Comparison of ENCODE assay signal across 16 cellular contexts in the genomic region with DNA sequence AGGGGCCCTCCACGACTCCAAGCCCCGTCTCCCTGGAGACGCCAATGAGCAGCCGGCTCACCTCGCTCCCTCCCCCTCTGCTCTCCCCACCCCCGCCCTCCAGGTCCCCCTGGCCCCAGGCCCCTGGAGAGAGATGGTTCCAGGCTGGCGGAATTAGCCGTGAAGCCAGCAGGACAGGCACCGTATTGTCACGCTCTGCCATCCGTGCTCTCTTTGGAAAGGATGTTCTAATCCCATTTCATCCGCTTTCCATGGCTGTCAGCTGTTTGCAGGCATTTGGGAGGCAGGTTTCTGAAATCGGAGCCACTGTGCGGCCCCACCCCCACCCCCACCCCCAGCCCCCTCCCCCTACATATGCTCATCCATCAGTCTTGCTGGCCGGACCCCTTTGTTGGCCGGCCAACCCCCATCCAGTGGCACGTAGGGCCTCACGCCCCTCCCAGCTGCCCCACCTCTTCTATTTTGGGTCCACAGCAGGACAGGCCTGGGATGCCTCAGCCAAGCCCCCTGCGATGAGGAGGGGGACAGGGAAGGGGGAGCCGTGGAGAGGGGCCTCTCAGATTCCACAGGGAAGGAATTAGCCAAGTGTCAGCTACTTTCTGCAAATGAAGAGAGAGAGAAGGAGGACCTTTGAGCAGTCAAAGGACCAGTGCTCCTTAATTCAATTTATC. TPM values are rescaled to one million over a fixed set of nuclear protein-coding genes. Genes with fewer than 3 reads are reported as not detected.
DNase-seq lines count a peak whose midpoint lies in the region; ATAC-seq and TF ChIP-seq lines count a peak whose summit lies in the region.
"Had no signal": no experiment of that assay in that cellular context is flagged by ENCODE, and none has a peak within 500 bp of the region (broad histone marks: within the 10 kb centered on the region; RNA-seq: fewer than 3 reads in every experiment).

No MANE protein-coding gene starts in this region.

- H3K4me2 ChIP-seq in neural cell (ENCODE audit: low read length): no peak overlapping the region

- H3K4me1 Mint-ChIP-seq in activated T-helper 1 cell treated with anti-CD3 and anti-CD28 coated beads, Interleukin-12 subunit alpha, Interleukin-12 subunit beta, Interleukin-2, Interleukin-4 antibody, amounts not matched to agents 30 ng/mL and 10 ng/mL and 1 ng/mL, durations not matched to agents 14 hours and 24 hours and 36 hours (ENCODE audit: low read depth): no peaks in the 10 kb centered on the region

- no peaks in the 10 kb centered on the region for H3K9me3 Mint-ChIP-seq in activated T-helper 1 cell treated with anti-CD3 and anti-CD28 coated beads, Interleukin-12 subunit alpha, Interleukin-12 subunit beta, Interleukin-2, Interleukin-4 antibody, amounts not matched to agents 30 ng/mL and 10 ng/mL and 1 ng/mL, durations not matched to agents 14 hours and 24 hours and 36 hours
- H3K9me3 Mint-ChIP-seq: activated naive CD4-positive, alpha-beta T cell treated with anti-CD3 and anti-CD28 coated beads, Interleukin-2, amount 50 U/mL, for 24 hours had no signal

- H3K27ac ChIP-seq in esophagus squamous epithelium: peak overlapping the region; percentile 57 to 69 (median 63)
- H3K27ac ChIP-seq in neural cell (ENCODE audit: low read length): peak overlapping the region; percentile 75

- peaks cover 42% of the 10 kb centered on the region for H3K79me2 ChIP-seq in neural cell (replicated peaks; ENCODE audit: insufficient read depth, low read length)

- no peak for TF ChIP-seq RAD21 in neural cell (conservative IDR thresholded peaks at IDR 0.05)

- H3K4me3 Mint-ChIP-seq in activated T-helper 1 cell treated with anti-CD3 and anti-CD28 coated beads, Interleukin-12 subunit alpha, Interleukin-12 subunit beta, Interleukin-2, Interleukin-4 antibody, amounts not matched to agents 30 ng/mL and 10 ng/mL and 1 ng/mL, durations not matched to agents 14 hours and 24 hours and 36 hours: no peak overlapping the region
- H3K4me3 Mint-ChIP-seq: activated naive CD4-positive, alpha-beta T cell treated with anti-CD3 and anti-CD28 coated beads, Interleukin-2, amount 50 U/mL, for 24 hours had no signal

- H3K27me3 Mint-ChIP-seq in activated T-helper 1 cell treated with anti-CD3 and anti-CD28 coated beads, Interleukin-12 subunit alpha, Interleukin-12 subunit beta, Interleukin-2, Interleukin-4 antibody, amounts not matched to agents 30 ng/mL and 10 ng/mL and 1 ng/mL, durations not matched to agents 14 hours and 24 hours and 36 hours (ENCODE audit: insufficient read depth): peaks cover 2% of the 10 kb centered on the region
- H3K27me3 Mint-ChIP-seq: activated naive CD4-positive, alpha-beta T cell treated with anti-CD3 and anti-CD28 coated beads, Interleukin-2, amount 50 U/mL, for 24 hours; naive B cell had no signal

- H3K9me3 ChIP-seq in esophagus squamous epithelium (no peaks in the 10 kb centered on the region), neural cell (ENCODE audit: low read length) (no peaks in the 10 kb centered on the region)
- H3K9me3 ChIP-seq: MG63 had no signal

- no peaks in the 10 kb centered on the region for H3K9me2 ChIP-seq in neural cell (ENCODE audit: insufficient read depth, low read length)

- TF ChIP-seq CTCF in esophagus squamous epithelium (IDR thresholded peaks at IDR 0.05) (no peak), neural cell (IDR thresholded peaks at IDR 0.05; ENCODE audit: poor library complexity, severe bottlenecking) (no peak)

- intact Hi-C loops in esophagus squamous epithelium (cut with DNase I): no loop called here
- intact Hi-C loops in activated T-helper 1 cell treated with anti-CD3 and anti-CD28 coated beads, Interleukin-12 subunit alpha, Interleukin-12 subunit beta, Interleukin-2, Interleukin-4 antibody, amounts not matched to agents 30 ng/mL and 10 ng/mL and 1 ng/mL, durations not matched to agents 14 hours and 24 hours and 36 hours (cut with micrococcal nuclease): no loop called here

- ATAC-seq in GM18870 (IDR thresholded peaks at IDR 0.05; ENCODE audit: unreplicated experiment): no peak
- ATAC-seq: activated CD4-positive, CD25-positive, alpha-beta regulatory T cell treated with anti-CD3 and anti-CD28 coated beads, Interleukin-2, amount 50 U/mL, for 24 hours; left lobe of liver had no signal

- H3K27ac Mint-ChIP-seq in activated T-helper 1 cell treated with anti-CD3 and anti-CD28 coated beads, Interleukin-12 subunit alpha, Interleukin-12 subunit beta, Interleukin-2, Interleukin-4 antibody, amounts not matched to agents 30 ng/mL and 10 ng/mL and 1 ng/mL, durations not matched to agents 14 hours and 24 hours and 36 hours: no peak overlapping the region
- H3K27ac Mint-ChIP-seq: activated naive CD4-positive, alpha-beta T cell treated with anti-CD3 and anti-CD28 coated beads, Interleukin-2, amount 50 U/mL, for 24 hours had no signal

- H4K20me1 ChIP-seq in neural cell (ENCODE audit: insufficient read depth): no peaks in the 10 kb centered on the region

- H3F3A ChIP-seq in neural cell (ENCODE audit: insufficient read depth, low read length, poor library complexity, severe bottlenecking): no peaks in the 10 kb centered on the region

- DNase-seq in D341Med (ENCODE audit: low spot score) (peak; percentile 92), NCI-H82 treated with DMSO at 0.1 percent for 48 hours (lab: John Stamatoyannopoulos, UW; ENCODE audit: unreplicated experiment) (peak; percentile 97), esophagus squamous epithelium (lab: John Stamatoyannopoulos, UW) (no peak), NCI-H748 treated with DMSO at 0.1 percent for 48 hours (lab: John Stamatoyannopoulos, UW) (no peak)
- no peak for DNase-seq in activated T-helper 1 cell treated with anti-CD3 and anti-CD28 coated beads, Interleukin-12 subunit alpha, Interleukin-12 subunit beta, Interleukin-2, Interleukin-4 antibody, amounts not matched to agents 30 ng/mL and 10 ng/mL and 1 ng/mL, durations not matched to agents 14 hours and 24 hours and 36 hours (ENCODE audit: low spot score)
- DNase-seq in activated CD4-positive, alpha-beta T cell treated with anti-CD3 and anti-CD28 coated beads for 1 hour: no peak
- DNase-seq: central memory CD4-positive, alpha-beta T cell; MG63; naive B cell; NCI-H1930; stimulated activated CD4-positive, alpha-beta T cell treated with anti-CD3 and anti-CD28 coated beads, Interleukin-2, amount 100 ng/mL, for 24 hours had no signal

- TF ChIP-seq EP300 in neural cell (conservative IDR thresholded peaks at IDR 0.05; ENCODE audit: poor library complexity, severe bottlenecking): no peak

- no peak for TF ChIP-seq POLR2A in esophagus squamous epithelium (IDR thresholded peaks at IDR 0.05)

- peak overlapping the region; percentile 52 for H3K9ac ChIP-seq in neural cell (ENCODE audit: low read length)

- peaks cover 4 to 9% (median 7%) of the 10 kb centered on the region in 3 donors for H3K4me1 ChIP-seq in esophagus squamous epithelium

- H3K36me3 ChIP-seq in esophagus squamous epithelium (no peaks in the 10 kb centered on the region), neural cell (ENCODE audit: insufficient read depth, low read length) (no peaks in the 10 kb centered on the region)
- H3K36me3 ChIP-seq: MG63 had no signal

- WGBS in esophagus squamous epithelium, 2 donors: 59 to 68% methylated on average over 9 to 10 of the region's 20 CpGs

- H3K27me3 ChIP-seq in esophagus squamous epithelium: peaks cover 0 to 23% (median 0%) of the 10 kb centered on the region in 4 donors
- H3K27me3 ChIP-seq in neural cell (ENCODE audit: insufficient read depth, low read depth, low read length): no peaks in the 10 kb centered on the region
- H3K27me3 ChIP-seq: MG63 had no signal

- H2AFZ ChIP-seq in neural cell (ENCODE audit: low read depth, low read length): no peak overlapping the region

- no peaks in the 10 kb centered on the region for H3K36me3 Mint-ChIP-seq in activated T-helper 1 cell treated with anti-CD3 and anti-CD28 coated beads, Interleukin-12 subunit alpha, Interleukin-12 subunit beta, Interleukin-2, Interleukin-4 antibody, amounts not matched to agents 30 ng/mL and 10 ng/mL and 1 ng/mL, durations not matched to agents 14 hours and 24 hours and 36 hours (ENCODE audit: low read depth)
- H3K36me3 Mint-ChIP-seq: activated naive CD4-positive, alpha-beta T cell treated with anti-CD3 and anti-CD28 coated beads, Interleukin-2, amount 50 U/mL, for 24 hours had no signal

- no peak overlapping the region for H3K4me3 ChIP-seq in esophagus squamous epithelium
- peak overlapping the region; percentile 30 for H3K4me3 ChIP-seq in neural cell (ENCODE audit: low read length)
- H3K4me3 ChIP-seq: MG63 had no signal

TF ChIP-seq in neural cell, 6 proteins besides CTCF, POLR2A, EP300 and RAD21 (continues in another document):
- TF ChIP-seq, protein P1, sequence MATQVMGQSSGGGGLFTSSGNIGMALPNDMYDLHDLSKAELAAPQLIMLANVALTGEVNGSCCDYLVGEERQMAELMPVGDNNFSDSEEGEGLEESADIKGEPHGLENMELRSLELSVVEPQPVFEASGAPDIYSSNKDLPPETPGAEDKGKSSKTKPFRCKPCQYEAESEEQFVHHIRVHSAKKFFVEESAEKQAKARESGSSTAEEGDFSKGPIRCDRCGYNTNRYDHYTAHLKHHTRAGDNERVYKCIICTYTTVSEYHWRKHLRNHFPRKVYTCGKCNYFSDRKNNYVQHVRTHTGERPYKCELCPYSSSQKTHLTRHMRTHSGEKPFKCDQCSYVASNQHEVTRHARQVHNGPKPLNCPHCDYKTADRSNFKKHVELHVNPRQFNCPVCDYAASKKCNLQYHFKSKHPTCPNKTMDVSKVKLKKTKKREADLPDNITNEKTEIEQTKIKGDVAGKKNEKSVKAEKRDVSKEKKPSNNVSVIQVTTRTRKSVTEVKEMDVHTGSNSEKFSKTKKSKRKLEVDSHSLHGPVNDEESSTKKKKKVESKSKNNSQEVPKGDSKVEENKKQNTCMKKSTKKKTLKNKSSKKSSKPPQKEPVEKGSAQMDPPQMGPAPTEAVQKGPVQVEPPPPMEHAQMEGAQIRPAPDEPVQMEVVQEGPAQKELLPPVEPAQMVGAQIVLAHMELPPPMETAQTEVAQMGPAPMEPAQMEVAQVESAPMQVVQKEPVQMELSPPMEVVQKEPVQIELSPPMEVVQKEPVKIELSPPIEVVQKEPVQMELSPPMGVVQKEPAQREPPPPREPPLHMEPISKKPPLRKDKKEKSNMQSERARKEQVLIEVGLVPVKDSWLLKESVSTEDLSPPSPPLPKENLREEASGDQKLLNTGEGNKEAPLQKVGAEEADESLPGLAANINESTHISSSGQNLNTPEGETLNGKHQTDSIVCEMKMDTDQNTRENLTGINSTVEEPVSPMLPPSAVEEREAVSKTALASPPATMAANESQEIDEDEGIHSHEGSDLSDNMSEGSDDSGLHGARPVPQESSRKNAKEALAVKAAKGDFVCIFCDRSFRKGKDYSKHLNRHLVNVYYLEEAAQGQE (IDR thresholded peaks at IDR 0.05; ENCODE audit: borderline replicate concordance): peak; percentile 6
- no peak for TF ChIP-seq POLR2AphosphoS5 (IDR thresholded peaks at IDR 0.05)
- TF ChIP-seq EZH2 (IDR thresholded peaks at IDR 0.05; ENCODE audit: borderline replicate concordance, insufficient read depth, low read length, poor library complexity, severe bottlenecking): no peak

RNA-seq across cellular contexts. Expression of a gene that starts 30.8 kb away (rescaled TPM):
- 1 to 10 TPM; 1.7 to 5.5 (median 2.4) TPM for total RNA-seq in esophagus squamous epithelium
- polyA plus RNA-seq in neural cell: 0.73 and 2.2 TPM in 2 replicates
- polyA minus RNA-seq in neural cell: 7.5 and 7.6 TPM in 2 replicates
- total RNA-seq in activated T-helper 1 cell treated with anti-CD3 and anti-CD28 coated beads, Interleukin-12 subunit alpha, Interleukin-12 subunit beta, Interleukin-2, Interleukin-4 antibody, amounts not matched to agents 30 ng/mL and 10 ng/mL and 1 ng/mL, durations not matched to agents 14 hours and 24 hours and 36 hours: 0.27 and 0.44 TPM in 2 replicates

Comparison
In these comparisons a context has a peak if more than half of its experiments do, and no peak if none do; other contexts are left out.
1. DNase-seq: peak in D341Med (single experiment) and NCI-H82 treated with DMSO at 0.1 percent for 48 hours (single experiment); none in esophagus squamous epithelium (single experiment), NCI-H748 treated with DMSO at 0.1 percent for 48 hours (single experiment), activated T-helper 1 cell treated with anti-CD3 and anti-CD28 coated beads, Interleukin-12 subunit alpha, Interleukin-12 subunit beta, Interleukin-2, Interleukin-4 antibody, amounts not matched to agents 30 ng/mL and 10 ng/mL and 1 ng/mL, durations not matched to agents 14 hours and 24 hours and 36 hours (single experiment) and activated CD4-positive, alpha-beta T cell treated with anti-CD3 and anti-CD28 coated beads for 1 hour (single experiment).